In the genomic region with DNA sequence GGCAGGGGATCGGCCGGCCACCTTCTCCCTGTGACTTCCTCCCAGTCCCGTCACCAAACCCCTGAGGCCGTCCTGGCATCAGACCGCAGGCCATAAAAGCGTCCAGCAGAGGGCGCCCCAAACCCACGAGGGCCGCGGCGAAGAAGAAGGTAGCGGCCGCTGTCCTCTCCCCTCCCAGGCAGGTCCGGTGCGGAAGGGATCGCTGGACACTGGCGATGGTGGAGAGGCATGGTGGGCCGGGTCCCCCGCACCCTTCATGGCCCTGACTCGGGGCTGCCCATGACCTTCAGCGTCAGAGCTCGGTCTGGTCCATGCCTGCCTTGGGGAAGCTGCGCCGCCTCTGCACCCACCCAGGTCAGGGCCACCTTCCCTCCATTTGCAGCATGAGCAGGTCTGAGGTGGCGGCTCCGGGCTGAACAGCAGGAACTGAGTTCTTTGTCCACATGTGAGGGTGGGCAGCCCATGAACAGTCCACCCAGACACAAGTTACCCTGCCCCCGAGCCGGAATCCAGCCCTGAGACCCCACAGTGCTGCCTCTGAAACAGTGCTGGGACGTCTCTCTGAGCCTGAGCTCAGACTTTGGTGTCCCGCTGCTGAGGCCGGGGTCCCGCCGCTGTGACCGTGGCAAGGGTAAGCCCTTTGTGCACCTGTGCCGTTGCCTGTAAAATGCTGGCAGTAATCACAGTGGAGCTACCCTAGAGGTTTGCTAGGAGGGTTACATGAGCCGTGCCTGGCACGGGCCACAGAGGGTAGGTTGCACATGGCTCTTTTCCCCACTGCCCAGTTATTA, we compare ENCODE assay signal across 8 cellular contexts. TPM values are rescaled to one million over a fixed set of nuclear protein-coding genes. Genes with fewer than 3 reads are reported as not detected.
DNase-seq lines count a peak whose midpoint lies in the region; ATAC-seq and TF ChIP-seq lines count a peak whose summit lies in the region.

No MANE protein-coding gene starts in this region.

- H3K27me3 ChIP-seq in NT2/D1 (ENCODE audit: insufficient read depth, insufficient read length) = peaks cover 9% of the 10 kb centered on the region

- intact Hi-C loops in mucosa of descending colon (cut with DNase I, micrococcal nuclease) = loop anchor here (10.0 kb wide), 2 partner anchors 291 to 321 kb away; no protein-coding TSS in a partner anchor

- no peaks in the 10 kb centered on the region for H3K36me3 ChIP-seq in NT2/D1 (ENCODE audit: insufficient read depth, insufficient read length, low read length)
- no peaks in the 10 kb centered on the region for H3K36me3 ChIP-seq in mucosa of descending colon (ENCODE audit: low read depth)

- ATAC-seq in GM19351 (IDR thresholded peaks at IDR 0.05; ENCODE audit: unreplicated experiment) (peak; percentile 81), mucosa of descending colon (peak; percentile 98)

- peak; percentile 76 to 77 for DNase-seq in AML-193 (lab: John Stamatoyannopoulos, UW)
- DNase-seq in HPDE6-E6E7 (ENCODE audit: extremely low spot score) = peak; percentile 84
- peak; percentile 76 for DNase-seq in NT2/D1 (ENCODE audit: low read depth, low spot score)
- peak; percentile 41 for DNase-seq in activated CD8-positive, alpha-beta memory T cell treated with anti-CD3 and anti-CD28 coated beads, Interleukin-2, amount 50 U/mL, for 1 hour (ENCODE audit: extremely low read depth)
- peak; percentile 86 for DNase-seq in epidermal melanocyte (ENCODE audit: insufficient read length, low spot score)
- DNase-seq in mucosa of descending colon = peak; percentile 86 to 94 (median 94)
- peak; percentile 62 to 66 for DNase-seq in stimulated activated CD8-positive, alpha-beta memory T cell treated with anti-CD3 and anti-CD28 coated beads, Interleukin-2, amount 100 ng/mL, for 1 hour (ENCODE audit: low read depth in 2 of 2)

- H3K4me1 ChIP-seq in NT2/D1 (ENCODE audit: insufficient read depth, insufficient read length) = no peaks in the 10 kb centered on the region
- peaks cover 8% of the 10 kb centered on the region for H3K4me1 ChIP-seq in mucosa of descending colon (ENCODE audit: low read depth)

- peaks cover 14% of the 10 kb centered on the region; the same call in 1 of the 2 replicates for H3K9me3 ChIP-seq in NT2/D1 (ENCODE audit: insufficient read depth, low read length)
- no peaks in the 10 kb centered on the region for H3K9me3 ChIP-seq in mucosa of descending colon

- H3K9ac ChIP-seq in NT2/D1 (ENCODE audit: insufficient read length, low read depth) = peak overlapping the region; percentile 71

- TF ChIP-seq CTCF in mucosa of descending colon (IDR thresholded peaks at IDR 0.05) = peak; percentile 89

- H3K4me3 ChIP-seq in NT2/D1 (ENCODE audit: insufficient read length, low read depth) = peak overlapping the region; percentile 22
- no peak overlapping the region for H3K4me3 ChIP-seq in mucosa of descending colon

RNA-seq across cellular contexts. Expression of a gene that starts 40.8 kb away (rescaled TPM):
- total RNA-seq in mucosa of descending colon = 100 to 1,000 TPM in 1 of 3 donors, 10 to 100 TPM in 2; 73.3 to 127 (median 79.8) TPM

Comparison
In these comparisons a context has a peak if more than half of its experiments do, and no peak if none do; other contexts are left out.
1. DNase-seq: peak in every context shown above with its lines; median percentile 94 in mucosa of descending colon; 86 in epidermal melanocyte; 84 in HPDE6-E6E7; 76 in AML-193; 76 in NT2/D1; 64 in stimulated activated CD8-positive, alpha-beta memory T cell treated with anti-CD3 and anti-CD28 coated beads, Interleukin-2, amount 100 ng/mL, for 1 hour; 41 in activated CD8-positive, alpha-beta memory T cell treated with anti-CD3 and anti-CD28 coated beads, Interleukin-2, amount 50 U/mL, for 1 hour.